10 cellular contexts compared by ENCODE assay signal in genomic region chr15:41584636-41585139, GRCh38. TPM values are rescaled to one million over a fixed set of nuclear protein-coding genes. Genes with fewer than 3 reads are reported as not detected.
DNase-seq lines count a peak whose midpoint lies in the region; ATAC-seq and TF ChIP-seq lines count a peak whose summit lies in the region.
"Had no signal": no experiment of that assay in that cellular context is flagged by ENCODE, and none has a peak within 500 bp of the region (broad histone marks: within the 10 kb centered on the region; RNA-seq: fewer than 3 reads in every experiment).

No MANE protein-coding gene starts in this region.

- peaks cover 5 to 11% (median 5%) of the 10 kb centered on the region in 4 donors for H3K4me1 Mint-ChIP-seq in CD4-positive, alpha-beta memory T cell
- H3K4me1 Mint-ChIP-seq in WTC11: peaks cover 16% of the 10 kb centered on the region
- peaks cover 12% of the 10 kb centered on the region for H3K4me1 Mint-ChIP-seq in progenitor cell of endocrine pancreas (ENCODE audit: low read depth)

- CTCF ChIA-PET in CD4-positive, alpha-beta memory T cell (lab: Charles Lee; ENCODE audit: partially characterized antibody): interaction anchor here (1.3 to 2.8 kb wide), 3 partner anchors 19 to 118 kb away, joined by 3 to 11 read pairs (median 9); no protein-coding TSS in a partner anchor
- CTCF ChIA-PET in WTC11 (lab: Charles Lee): interaction anchor here (0.6 to 11.2 kb wide), 10 partner anchors 8 to 243 kb away, joined by 3 to 121 read pairs (median 8); partner anchors contain the start of genes JMJD7, MAPKBP1 and TYRO3

- H3K9me3 Mint-ChIP-seq in CD4-positive, alpha-beta memory T cell: no peaks in the 10 kb centered on the region
- H3K9me3 Mint-ChIP-seq in WTC11 (no peaks in the 10 kb centered on the region), progenitor cell of endocrine pancreas (ENCODE audit: low read depth) (no peaks in the 10 kb centered on the region)

- POLR2A ChIA-PET in CD4-positive, alpha-beta memory T cell (lab: Charles Lee; ENCODE audit: partially characterized antibody): interaction anchor here (0.9 to 1.5 kb wide), 2 partner anchors 27 to 119 kb away, joined by 3 to 5 read pairs; no protein-coding TSS in a partner anchor
- POLR2A ChIA-PET in WTC11 (lab: Charles Lee): interaction anchor here (0.9 to 2.3 kb wide), 6 partner anchors 16 to 76 kb away, joined by 3 to 13 read pairs (median 5); partner anchors contain the start of gene MGA

- peaks cover 5% of the 10 kb centered on the region for H3K27me3 ChIP-seq in CD4-positive, alpha-beta memory T cell (ENCODE audit: insufficient read depth, low read length)

- H3K36me3 ChIP-seq in CD4-positive, alpha-beta memory T cell (ENCODE audit: insufficient read depth, low read length): no peaks in the 10 kb centered on the region

- TF ChIP-seq CTCF in WTC11 (IDR thresholded peaks at IDR 0.05): no peak
- TF ChIP-seq CTCF in foreskin fibroblast (IDR thresholded peaks at IDR 0.05; ENCODE audit: low read depth, low read length): no peak
- TF ChIP-seq CTCF in progenitor cell of endocrine pancreas (IDR thresholded peaks at IDR 0.05; ENCODE audit: unreplicated experiment): no peak

- no peak for ATAC-seq in WTC11
- no peak for ATAC-seq in GM19328 (IDR thresholded peaks at IDR 0.05; ENCODE audit: unreplicated experiment)

- no peaks in the 10 kb centered on the region for H3K36me3 Mint-ChIP-seq in CD4-positive, alpha-beta memory T cell
- H3K36me3 Mint-ChIP-seq in WTC11 (no peaks in the 10 kb centered on the region), progenitor cell of endocrine pancreas (ENCODE audit: insufficient read depth) (no peaks in the 10 kb centered on the region)

- H3K27me3 Mint-ChIP-seq in CD4-positive, alpha-beta memory T cell: peaks cover 24 to 29% of the 10 kb centered on the region in 2 donors
- H3K27me3 Mint-ChIP-seq in WTC11 (ENCODE audit: low read depth) (peaks cover 16% of the 10 kb centered on the region), progenitor cell of endocrine pancreas (no peaks in the 10 kb centered on the region)

- no peaks in the 10 kb centered on the region for H3K9me3 ChIP-seq in CD4-positive, alpha-beta memory T cell (ENCODE audit: control insufficient read depth in 1 of 2, low read length in 2 of 2)

- H3K27ac Mint-ChIP-seq in CD4-positive, alpha-beta memory T cell: no peak overlapping the region
- H3K27ac Mint-ChIP-seq in WTC11 (no peak overlapping the region), progenitor cell of endocrine pancreas (peak overlapping the region; percentile 96)

- H3K27ac ChIP-seq in CD4-positive, alpha-beta memory T cell (ENCODE audit: low read depth, low read length): no peak overlapping the region
- H3K27ac ChIP-seq: epithelial cell of prostate had no signal

- peaks cover 4% of the 10 kb centered on the region for H3K4me1 ChIP-seq in CD4-positive, alpha-beta memory T cell (ENCODE audit: insufficient read depth, low read length)

- DNase-seq in CD4-positive, alpha-beta memory T cell: no peak
- DNase-seq in WTC11 (ENCODE audit: low spot score) (no peak), foreskin fibroblast (no peak), progenitor cell of endocrine pancreas (ENCODE audit: low spot score, unreplicated experiment) (no peak), Ammon's horn (ENCODE audit: low spot score) (no peak), DMS53 (lab: John Stamatoyannopoulos, UW) (no peak), NCI-H1417 treated with DMSO at 0.1 percent for 48 hours (lab: John Stamatoyannopoulos, UW) (no peak)
- DNase-seq: NCI-H1436 had no signal

- intact Hi-C loops in CD4-positive, alpha-beta memory T cell (cut with micrococcal nuclease): loop anchor here (1.0 kb wide), 1 partner anchor 27 kb away; no protein-coding TSS in a partner anchor

- H3K4me3 ChIP-seq in CD4-positive, alpha-beta memory T cell (ENCODE audit: low read length in 2 of 2): no peak overlapping the region
- peak overlapping the region; percentile 23 to 42 for H3K4me3 ChIP-seq in foreskin fibroblast (ENCODE audit: low read depth in 1 of 2, low read length in 2 of 2)

- H3K4me3 Mint-ChIP-seq in CD4-positive, alpha-beta memory T cell: peak overlapping the region; percentile 71 to 86 (median 74)
- H3K4me3 Mint-ChIP-seq in WTC11: peak overlapping the region; percentile 66
- H3K4me3 Mint-ChIP-seq in progenitor cell of endocrine pancreas (ENCODE audit: low read depth): peak overlapping the region; percentile 60

TF ChIP-seq in WTC11, 78 proteins besides CTCF, POLR2A, EP300 and RAD21 (continues in another document):
- TF ChIP-seq TEAD1 (CRISPR knock-in tag; IDR thresholded peaks at IDR 0.05): no peak
- TF ChIP-seq PREB (CRISPR knock-in tag; IDR thresholded peaks at IDR 0.05; ENCODE audit: borderline replicate concordance): no peak
- no peak for TF ChIP-seq ZNF396 (CRISPR knock-in tag; IDR thresholded peaks at IDR 0.05; ENCODE audit: borderline replicate concordance)
- no peak for TF ChIP-seq ZNF671 (CRISPR knock-in tag; IDR thresholded peaks at IDR 0.05)
- no peak for TF ChIP-seq GABPB1 (CRISPR knock-in tag; IDR thresholded peaks at IDR 0.05)
- TF ChIP-seq ZNF317 (CRISPR knock-in tag; IDR thresholded peaks at IDR 0.05; ENCODE audit: borderline replicate concordance, low read depth): no peak
- TF ChIP-seq IRF1 (CRISPR knock-in tag; IDR thresholded peaks at IDR 0.05): no peak
- no peak for TF ChIP-seq ZNF532 (CRISPR knock-in tag; IDR thresholded peaks at IDR 0.05; ENCODE audit: borderline replicate concordance)
- TF ChIP-seq USF1 (CRISPR knock-in tag; IDR thresholded peaks at IDR 0.05): no peak
- TF ChIP-seq MAX (CRISPR knock-in tag; IDR thresholded peaks at IDR 0.05): no peak; the same call in 1 of the 2 replicates

RNA-seq across cellular contexts. Expression of gene TYRO3, which starts 25.7 kb away (rescaled TPM):
- total RNA-seq in CD4-positive, alpha-beta memory T cell: under 1 TPM; 0.17 to 0.36 TPM
- under 1 TPM in 1 of 2 donors, not detected in 1; 0.11 TPM for polyA plus RNA-seq in CD4-positive, alpha-beta memory T cell
- total RNA-seq in WTC11 (2021) (87.9 to 98.0 TPM (median 89.6 TPM) in 3 replicates), progenitor cell of endocrine pancreas (86.7 and 106 TPM in 2 replicates)

RNA-seq across cellular contexts. Expression of gene RPAP1, which starts 40.6 kb away (rescaled TPM):
- 10 to 100 TPM; 50.6 to 52.2 TPM for total RNA-seq in CD4-positive, alpha-beta memory T cell
- 10 to 100 TPM in 1 of 2 donors, 1 to 10 TPM in 1; 5.5 to 18.2 TPM for polyA plus RNA-seq in CD4-positive, alpha-beta memory T cell
- total RNA-seq in WTC11 (2021) (102 to 123 TPM (median 103 TPM) in 3 replicates), progenitor cell of endocrine pancreas (63.8 and 69.4 TPM in 2 replicates)

Comparison
In these comparisons a context has a peak if more than half of its experiments do, and no peak if none do; other contexts are left out.
1. H3K4me3 ChIP-seq: peak in foreskin fibroblast (2 of 2); none in CD4-positive, alpha-beta memory T cell (0 of 2).
2. RNA of gene TYRO3, which starts 25.7 kb away (total RNA-seq): 86.7 to 106 TPM in progenitor cell of endocrine pancreas and 87.9 to 98.0 TPM in WTC11; 0.17 to 0.36 TPM in CD4-positive, alpha-beta memory T cell; every median in the first group is over 10 times any median in the second.
3. Peak in every context shown above with its lines, with median percentiles within 50 percentile points of each other: H3K4me3 Mint-ChIP-seq.